6 cellular contexts compared by ENCODE assay signal in genomic region chr15:20404571-20404970, GRCh38.
DNase-seq lines count a peak whose midpoint lies in the region; ATAC-seq, FAIRE-seq and TF ChIP-seq lines count a peak whose summit lies in the region.
"Not testable (repeated sequence)": the region's sequence is repeated elsewhere in the genome, so short reads cannot be mapped to it uniquely, and the experiment has no call there.

No MANE protein-coding gene starts in this region.

- DNase-seq in RCC 7860 (ENCODE audit: low spot score); WTC11 (ENCODE audit: low spot score); endodermal cell; frontal cortex (ENCODE audit: low spot score in 2 of 2); pancreas: not testable (repeated sequence)

- POLR2A ChIA-PET in WTC11 (lab: Charles Lee): not testable (repeated sequence)

- not testable (repeated sequence) for TF ChIP-seq CTCF in WTC11 (IDR thresholded peaks at IDR 0.05); endodermal cell (conservative IDR thresholded peaks at IDR 0.05); pancreas (IDR thresholded peaks at IDR 0.05)

- not testable (repeated sequence) for H3K27ac Mint-ChIP-seq in WTC11, endodermal cell

- WGBS in endodermal cell (ENCODE audit: insufficient coverage in 1 of 2, insufficient read length in 1 of 2), 2 experiments: no CpG with 5 or more reads among the region's 1 CpG
- 28 to 64% methylated on average over 1 of the region's 1 CpG for WGBS in pancreas, 2 donors

- ATAC-seq in WTC11, pancreas: not testable (repeated sequence)

- H3K36me3 Mint-ChIP-seq in WTC11: peaks cover 14% of the 10 kb centered on the region
- not testable (repeated sequence) for H3K36me3 Mint-ChIP-seq in endodermal cell (ENCODE audit: low read depth)

- H3K27me3 Mint-ChIP-seq in WTC11 (ENCODE audit: low read depth); endodermal cell (ENCODE audit: insufficient read depth): not testable (repeated sequence)

- intact Hi-C loops in pancreas (cut with DNase I): not testable (repeated sequence)

- CTCF ChIA-PET in WTC11 (lab: Charles Lee): not testable (repeated sequence)

- not testable (repeated sequence) for H3K4me1 ChIP-seq in endodermal cell (ENCODE audit: control insufficient read depth, insufficient read depth, low read length); pancreas

- H3K27me3 ChIP-seq in endodermal cell (ENCODE audit: control insufficient read depth, insufficient read depth, low read length, poor library complexity, severe bottlenecking): not testable (repeated sequence)
- H3K27me3 ChIP-seq in pancreas: peaks cover 0 to 11% (median 3%) of the 10 kb centered on the region in 4 donors

- H3K36me3 ChIP-seq in endodermal cell (ENCODE audit: control insufficient read depth, insufficient read depth, low read length); pancreas: not testable (repeated sequence)

- not testable (repeated sequence) for H3K4me3 Mint-ChIP-seq in WTC11, endodermal cell

- H3K9me3 ChIP-seq in endodermal cell (ENCODE audit: control insufficient read depth, low read length): peaks cover 91% of the 10 kb centered on the region
- H3K9me3 ChIP-seq in pancreas: not testable (repeated sequence)

- peak overlapping the region; percentile 9 for H3K4me3 ChIP-seq in endodermal cell (ENCODE audit: low read length)
- not testable (repeated sequence) for H3K4me3 ChIP-seq in pancreas

- H3K4me1 Mint-ChIP-seq in WTC11, endodermal cell: not testable (repeated sequence)

- H3K27ac ChIP-seq in endodermal cell (ENCODE audit: low read depth, low read length); pancreas: not testable (repeated sequence)

- peaks cover 19% of the 10 kb centered on the region for H3K9me3 Mint-ChIP-seq in WTC11
- H3K9me3 Mint-ChIP-seq in endodermal cell: peaks cover 13% of the 10 kb centered on the region

- H3K9ac ChIP-seq in endodermal cell (ENCODE audit: extremely low read depth, low read length, poor library complexity, severe bottlenecking): not testable (repeated sequence)

- peak; percentile 96 for FAIRE-seq in A204.1 (lab: Jason Lieb, UNC)
- peak; percentile 73 for FAIRE-seq in RCC 7860 (lab: Jason Lieb, UNC)
- peak; percentile 100 for FAIRE-seq in frontal cortex (lab: Jason Lieb, UNC)
- FAIRE-seq in pancreas (lab: Jason Lieb, UNC): peak; percentile 98

TF ChIP-seq in WTC11, 78 proteins besides CTCF, POLR2A, EP300 and RAD21:
- TF ChIP-seq HMGA2 (CRISPR knock-in tag; IDR thresholded peaks at IDR 0.05): peak; percentile 90
